In the genomic region with DNA sequence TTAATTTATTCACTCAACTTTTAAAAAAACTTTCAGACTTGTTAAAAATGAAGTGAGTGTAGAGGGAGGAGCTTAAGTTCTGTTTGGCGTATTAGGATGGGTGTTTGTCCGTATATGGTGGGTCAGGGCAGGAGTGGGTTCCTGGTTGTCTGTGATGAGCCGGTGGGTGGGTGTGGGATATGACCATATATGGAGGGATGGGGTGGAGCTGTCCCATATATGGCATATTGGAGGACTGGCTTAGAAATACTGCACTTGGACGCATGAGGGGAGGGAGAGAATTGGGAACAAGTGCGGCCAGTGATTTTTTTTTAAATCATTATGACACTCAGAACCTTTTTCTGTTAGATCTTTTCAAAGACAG, we compare ENCODE assay signal across 8 cellular contexts. TPM values are rescaled to one million over a fixed set of nuclear protein-coding genes. Genes with fewer than 3 reads are reported as not detected.
DNase-seq lines count a peak whose midpoint lies in the region; ATAC-seq, FAIRE-seq and TF ChIP-seq lines count a peak whose summit lies in the region.

No MANE protein-coding gene starts in this region.

- no peak overlapping the region for H2BK15ac ChIP-seq in H1 (ENCODE audit: low read length)

- TF ChIP-seq EP300 in H1 (IDR thresholded peaks at IDR 0.05; ENCODE audit: borderline replicate concordance in 1 of 2, low read depth in 2 of 2, low read length in 2 of 2): no peak

- H3K27ac ChIP-seq in H1 (ENCODE audit: low read depth, low read length): no peak overlapping the region

- H3K9me3 ChIP-seq in H1 (ENCODE audit: insufficient read depth in 2 of 2, low read depth in 1 of 2, low read length in 1 of 2): peaks cover 7 to 21% of the 10 kb centered on the region in 2 experiments

- peaks cover 0 to 5% (median 0%) of the 10 kb centered on the region in 4 experiments; a peak in 1 of 7 replicates for H3K4me1 ChIP-seq in H1 (replicated peaks in 1 of 4; ENCODE audit: control insufficient read depth in 3 of 4, insufficient read depth in 4 of 4, low read length in 3 of 4)

- peak; percentile 42 for FAIRE-seq in H1 (lab: Jason Lieb, UNC)

- no peak overlapping the region for H2BK20ac ChIP-seq in H1 (ENCODE audit: low read length)

- DNase-seq in AML-193 (lab: John Stamatoyannopoulos, UW) (peak; percentile 84 to 87), NCI-H82 (lab: John Stamatoyannopoulos, UW) (peak; percentile 93), H1 (ENCODE audit: low read depth in 1 of 2, low spot score in 2 of 2) (peak in 1 of 2 experiments; percentile 21), memory B cell (ENCODE audit: low spot score in 2 of 2) (peak; percentile 34 to 48)
- peak; percentile 53 to 67 for DNase-seq in activated CD8-positive, alpha-beta memory T cell treated with anti-CD3 and anti-CD28 coated beads for 4 hours (ENCODE audit: low read depth in 2 of 2)
- DNase-seq in stimulated activated CD8-positive, alpha-beta memory T cell treated with anti-CD3 and anti-CD28 coated beads, Interleukin-12 subunit alpha, Interleukin-12 subunit beta, amount 100 ng/mL, for 4 hours (ENCODE audit: low read depth): peak; percentile 47

- no peak for TF ChIP-seq CTCF in H1 (IDR thresholded peaks at IDR 0.05; ENCODE audit: control extremely low read depth in 1 of 3, insufficient read depth in 1 of 3, low read depth in 1 of 3, low read length in 3 of 3)

- peaks cover 3 to 50% of the 10 kb centered on the region in 2 experiments; a peak in 3 of 4 replicates for H3K79me2 ChIP-seq in H1 (ENCODE audit: control insufficient read depth in 1 of 2, insufficient read depth in 2 of 2, low read length in 2 of 2)

- H2BK120ac ChIP-seq in H1 (replicated peaks; ENCODE audit: low read depth, low read length): no peak overlapping the region

- H4K8ac ChIP-seq in H1 (ENCODE audit: extremely low read depth, insufficient read depth, low read length): no peak overlapping the region

- H3K27me3 ChIP-seq in H1 (replicated peaks in 1 of 4; ENCODE audit: control insufficient read depth in 3 of 4, extremely low read depth in 1 of 4, insufficient read depth in 3 of 4, low read length in 3 of 4): no peaks in the 10 kb centered on the region; a peak in 2 of 7 replicates

- TF ChIP-seq RAD21 in H1 (IDR thresholded peaks at IDR 0.05 in 1 of 2, conservative IDR thresholded peaks at IDR 0.05 in 1 of 2; ENCODE audit: low read depth in 2 of 2, low read length in 2 of 2): no peak

- H3K79me1 ChIP-seq in H1 (ENCODE audit: low read depth, low read length): peaks cover 7% of the 10 kb centered on the region

- H4K5ac ChIP-seq in H1 (ENCODE audit: insufficient read length, low read depth, low read length): no peak overlapping the region

- no peak for TF ChIP-seq POLR2A in H1 (IDR thresholded peaks at IDR 0.05; ENCODE audit: control extremely low read depth in 1 of 2, low read depth in 2 of 2, low read length in 2 of 2)

- no peak overlapping the region for H3K9ac ChIP-seq in H1 (replicated peaks in 1 of 4; ENCODE audit: extremely low read depth in 1 of 4, low read depth in 3 of 4, low read length in 3 of 4)

- H3K9me3 Mint-ChIP-seq in memory B cell: peaks cover 7% of the 10 kb centered on the region

- CTCF ChIA-PET in H1 (lab: Charles Lee; ENCODE audit: partially characterized antibody): interaction anchor here (1.1 to 1.2 kb wide), 2 partner anchors 25 to 43 kb away, joined by 3 read pairs; no protein-coding TSS in a partner anchor

- H3K4me3 Mint-ChIP-seq in memory B cell: peak overlapping the region; percentile 91

- H2BK12ac ChIP-seq in H1 (ENCODE audit: low read depth, low read length): no peak overlapping the region

- H4K91ac ChIP-seq in H1 (replicated peaks; ENCODE audit: insufficient read length, low read length): no peak overlapping the region

- ATAC-seq in GM19035 (IDR thresholded peaks at IDR 0.05; ENCODE audit: unreplicated experiment): peak; percentile 55
- ATAC-seq in HG03354 (IDR thresholded peaks at IDR 0.05; ENCODE audit: poor library complexity, severe bottlenecking, unreplicated experiment): peak; percentile 75
- ATAC-seq in memory B cell (ENCODE audit: low read depth): peak; percentile 40

- H3K23me2 ChIP-seq in H1 (ENCODE audit: low read depth, low read length): peaks cover 7% of the 10 kb centered on the region; the same call in 1 of the 2 replicates

- peak overlapping the region; percentile 67 to 90 (median 76) for H3K4me3 ChIP-seq in H1 (ENCODE audit: extremely low read depth in 1 of 4, insufficient read depth in 2 of 4, low read depth in 3 of 4, low read length in 4 of 4)

- peak overlapping the region; percentile 93 for H3K27ac Mint-ChIP-seq in memory B cell

- no peaks in the 10 kb centered on the region for H3K27me3 Mint-ChIP-seq in memory B cell

- H2AK5ac ChIP-seq in H1 (ENCODE audit: low read depth, low read length): no peak overlapping the region

- H3K36me3 Mint-ChIP-seq in memory B cell: peaks cover 22% of the 10 kb centered on the region

- H2BK5ac ChIP-seq in H1 (ENCODE audit: low read depth, low read length): no peak overlapping the region

- H3K4me2 ChIP-seq in H1 (ENCODE audit: insufficient read depth in 1 of 2, low read depth in 2 of 2, low read length in 2 of 2): peak overlapping the region; percentile 96 to 100

- H3K23ac ChIP-seq in H1 (ENCODE audit: insufficient read length): no peak overlapping the region

- no peak overlapping the region for H3K14ac ChIP-seq in H1 (ENCODE audit: insufficient read length)

- no peak overlapping the region for H3K4ac ChIP-seq in H1 (replicated peaks; ENCODE audit: insufficient read length, low read depth, low read length)

- no peak overlapping the region for H3K18ac ChIP-seq in H1 (ENCODE audit: extremely low read depth, low read length)

- H3K4me1 Mint-ChIP-seq in memory B cell: peaks cover 24% of the 10 kb centered on the region

- no peak overlapping the region for H3K56ac ChIP-seq in H1 (replicated peaks; ENCODE audit: insufficient read length, low read depth, low read length)

- WGBS in H1 (ENCODE audit: extremely low coverage in 1 of 2, insufficient coverage in 1 of 2, insufficient read length in 1 of 2, insufficient replicate concordance in 2 of 2, low coverage in 1 of 2, low lambda C conversion rate in 2 of 2, missing lambda C conversion rate in 1 of 2), 2 experiments: 44% methylated on average over 5 of the region's 5 CpGs; no CpG with 5 or more reads in 1 of the 2 experiments

- POLR2A ChIA-PET in H1 (lab: Charles Lee; ENCODE audit: partially characterized antibody): interaction anchor here (0.7 to 1.9 kb wide), 5 partner anchors 9 to 337 kb away, joined by 3 to 6 read pairs (median 4); a partner anchor contains a TSS

- peaks cover 4 to 9% of the 10 kb centered on the region in 2 experiments for H4K20me1 ChIP-seq in H1 (replicated peaks in 1 of 2; ENCODE audit: control insufficient read depth in 1 of 2, insufficient read depth in 2 of 2, low read length in 2 of 2)

- no peak overlapping the region for H2AFZ ChIP-seq in H1 (ENCODE audit: low read length)

- H3K36me3 ChIP-seq in H1 (ENCODE audit: control insufficient read depth in 2 of 4, insufficient read depth in 4 of 4, low read length in 3 of 4): peaks cover 0 to 15% (median 2%) of the 10 kb centered on the region in 4 experiments; a peak in 2 of 8 replicates

TF ChIP-seq in H1, 55 proteins besides CTCF, POLR2A, EP300 and RAD21:
- peak; percentile 97 for TF ChIP-seq SRF (IDR thresholded peaks at IDR 0.05; ENCODE audit: low read depth, low read length)
- TF ChIP-seq SP2 (IDR thresholded peaks at IDR 0.05; ENCODE audit: low read length): no peak

RNA-seq across cellular contexts. Expression of a gene that starts 1.5 kb away (rescaled TPM):
- total RNA-seq in H1 (2021; fragmentation: NEBNext Ultra II Directional; extraction: Animal tissue kit (Norgen Biotek cat#: 25700)): 25.3 and 29.2 TPM in 2 replicates
- 8.3 and 15.8 TPM in 2 replicates for polyA plus RNA-seq in H1 (2011; rRNA removed)
- polyA plus RNA-seq in H1 (2011; cell fraction: cytosol; rRNA removed): 15.7 TPM
- 12.7 TPM for polyA plus RNA-seq in H1 (2011; cell fraction: nucleus; rRNA removed)
- polyA plus RNA-seq in H1 (2012, experiment 1 of 2): 14.9 to 18.7 TPM (median 16.8 TPM) in 4 replicates
- 1.8 TPM for polyA plus RNA-seq in H1 (2012, experiment 2 of 2)
- polyA plus RNA-seq in H1 (2013, experiment 1 of 2): 13.7 TPM
- 11.6 TPM for polyA plus RNA-seq in H1 (2013, experiment 2 of 2)
- 37.3 and 54.7 TPM in 2 replicates for polyA minus RNA-seq in H1 (2011; rRNA and poly(A)+ RNA removed)
- polyA minus RNA-seq in H1 (2011; cell fraction: cytosol; rRNA and poly(A)+ RNA removed): 25.2 TPM
- polyA minus RNA-seq in H1 (2011; cell fraction: nucleus; rRNA and poly(A)+ RNA removed): 55.1 TPM
